1 cellular context compared by ENCODE assay signal in the genomic region with DNA sequence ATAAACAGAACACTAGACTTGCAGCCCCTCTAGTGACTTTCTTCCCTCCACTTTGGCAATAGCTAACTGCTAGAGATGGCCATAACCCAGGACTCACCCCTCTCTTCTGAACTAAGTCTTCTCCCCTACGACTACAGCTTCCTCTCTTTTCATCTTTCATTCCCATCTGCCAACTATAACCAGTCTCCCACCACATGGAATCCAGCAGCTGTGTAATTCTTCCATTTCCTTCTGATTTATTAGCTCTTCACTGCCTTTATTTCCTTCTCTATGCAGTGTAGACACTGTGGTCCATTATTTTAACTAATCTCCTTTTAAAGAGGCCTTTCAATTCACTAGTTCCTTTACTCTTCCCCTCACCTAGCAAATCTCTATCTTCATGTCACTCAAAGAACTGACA.
TF ChIP-seq lines count a peak whose summit lies in the region.

No MANE protein-coding gene starts in this region.

TF ChIP-seq in GM12878, 131 proteins besides CTCF, POLR2A, EP300 and RAD21:
- TF ChIP-seq, protein P1, sequence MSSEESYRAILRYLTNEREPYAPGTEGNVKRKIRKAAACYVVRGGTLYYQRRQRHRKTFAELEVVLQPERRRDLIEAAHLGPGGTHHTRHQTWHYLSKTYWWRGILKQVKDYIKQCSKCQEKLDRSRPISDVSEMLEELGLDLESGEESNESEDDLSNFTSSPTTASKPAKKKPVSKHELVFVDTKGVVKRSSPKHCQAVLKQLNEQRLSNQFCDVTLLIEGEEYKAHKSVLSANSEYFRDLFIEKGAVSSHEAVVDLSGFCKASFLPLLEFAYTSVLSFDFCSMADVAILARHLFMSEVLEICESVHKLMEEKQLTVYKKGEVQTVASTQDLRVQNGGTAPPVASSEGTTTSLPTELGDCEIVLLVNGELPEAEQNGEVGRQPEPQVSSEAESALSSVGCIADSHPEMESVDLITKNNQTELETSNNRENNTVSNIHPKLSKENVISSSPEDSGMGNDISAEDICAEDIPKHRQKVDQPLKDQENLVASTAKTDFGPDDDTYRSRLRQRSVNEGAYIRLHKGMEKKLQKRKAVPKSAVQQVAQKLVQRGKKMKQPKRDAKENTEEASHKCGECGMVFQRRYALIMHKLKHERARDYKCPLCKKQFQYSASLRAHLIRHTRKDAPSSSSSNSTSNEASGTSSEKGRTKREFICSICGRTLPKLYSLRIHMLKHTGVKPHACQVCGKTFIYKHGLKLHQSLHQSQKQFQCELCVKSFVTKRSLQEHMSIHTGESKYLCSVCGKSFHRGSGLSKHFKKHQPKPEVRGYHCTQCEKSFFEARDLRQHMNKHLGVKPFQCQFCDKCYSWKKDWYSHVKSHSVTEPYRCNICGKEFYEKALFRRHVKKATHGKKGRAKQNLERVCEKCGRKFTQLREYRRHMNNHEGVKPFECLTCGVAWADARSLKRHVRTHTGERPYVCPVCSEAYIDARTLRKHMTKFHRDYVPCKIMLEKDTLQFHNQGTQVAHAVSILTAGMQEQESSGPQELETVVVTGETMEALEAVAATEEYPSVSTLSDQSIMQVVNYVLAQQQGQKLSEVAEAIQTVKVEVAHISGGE (CRISPR knock-in tag; IDR thresholded peaks at IDR 0.05), result no peak
- TF ChIP-seq, protein P2, sequence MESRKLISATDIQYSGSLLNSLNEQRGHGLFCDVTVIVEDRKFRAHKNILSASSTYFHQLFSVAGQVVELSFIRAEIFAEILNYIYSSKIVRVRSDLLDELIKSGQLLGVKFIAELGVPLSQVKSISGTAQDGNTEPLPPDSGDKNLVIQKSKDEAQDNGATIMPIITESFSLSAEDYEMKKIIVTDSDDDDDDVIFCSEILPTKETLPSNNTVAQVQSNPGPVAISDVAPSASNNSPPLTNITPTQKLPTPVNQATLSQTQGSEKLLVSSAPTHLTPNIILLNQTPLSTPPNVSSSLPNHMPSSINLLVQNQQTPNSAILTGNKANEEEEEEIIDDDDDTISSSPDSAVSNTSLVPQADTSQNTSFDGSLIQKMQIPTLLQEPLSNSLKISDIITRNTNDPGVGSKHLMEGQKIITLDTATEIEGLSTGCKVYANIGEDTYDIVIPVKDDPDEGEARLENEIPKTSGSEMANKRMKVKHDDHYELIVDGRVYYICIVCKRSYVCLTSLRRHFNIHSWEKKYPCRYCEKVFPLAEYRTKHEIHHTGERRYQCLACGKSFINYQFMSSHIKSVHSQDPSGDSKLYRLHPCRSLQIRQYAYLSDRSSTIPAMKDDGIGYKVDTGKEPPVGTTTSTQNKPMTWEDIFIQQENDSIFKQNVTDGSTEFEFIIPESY (IDR thresholded peaks at IDR 0.05), result no peak
- TF ChIP-seq ETV6 (conservative IDR thresholded peaks at IDR 0.05 in 1 of 2, IDR thresholded peaks at IDR 0.05 in 1 of 2; ENCODE audit: borderline replicate concordance in 1 of 2, low read depth in 1 of 2) (no peak), RUNX3 (IDR thresholded peaks at IDR 0.05; ENCODE audit: low read length) (no peak), NRF1 (conservative IDR thresholded peaks at IDR 0.05; ENCODE audit: low read depth, low read length) (no peak), ZBED1 (IDR thresholded peaks at IDR 0.05; ENCODE audit: borderline replicate concordance) (no peak), TAF1 (IDR thresholded peaks at IDR 0.05; ENCODE audit: borderline replicate concordance, low read depth, low read length) (no peak), YY1 (IDR thresholded peaks at IDR 0.05; ENCODE audit: low read depth, low read length) (no peak), NR2C1 (IDR thresholded peaks at IDR 0.05) (no peak), RELA (IDR thresholded peaks at IDR 0.05; ENCODE audit: borderline replicate concordance, partially characterized antibody) (no peak), ZNF207 (IDR thresholded peaks at IDR 0.05; ENCODE audit: borderline replicate concordance) (no peak), FOS (IDR thresholded peaks at IDR 0.05; ENCODE audit: borderline replicate concordance, extremely low read depth, insufficient read length) (no peak), SMAD1 (IDR thresholded peaks at IDR 0.05; ENCODE audit: low read depth, partially characterized antibody) (no peak), CEBPB (IDR thresholded peaks at IDR 0.05; ENCODE audit: borderline replicate concordance in 1 of 2, low read depth in 2 of 2, low read length in 2 of 2) (no peak), RBBP5 (conservative IDR thresholded peaks at IDR 0.05) (no peak)
- TF ChIP-seq, protein P3, sequence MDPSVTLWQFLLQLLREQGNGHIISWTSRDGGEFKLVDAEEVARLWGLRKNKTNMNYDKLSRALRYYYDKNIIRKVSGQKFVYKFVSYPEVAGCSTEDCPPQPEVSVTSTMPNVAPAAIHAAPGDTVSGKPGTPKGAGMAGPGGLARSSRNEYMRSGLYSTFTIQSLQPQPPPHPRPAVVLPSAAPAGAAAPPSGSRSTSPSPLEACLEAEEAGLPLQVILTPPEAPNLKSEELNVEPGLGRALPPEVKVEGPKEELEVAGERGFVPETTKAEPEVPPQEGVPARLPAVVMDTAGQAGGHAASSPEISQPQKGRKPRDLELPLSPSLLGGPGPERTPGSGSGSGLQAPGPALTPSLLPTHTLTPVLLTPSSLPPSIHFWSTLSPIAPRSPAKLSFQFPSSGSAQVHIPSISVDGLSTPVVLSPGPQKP (IDR thresholded peaks at IDR 0.05; ENCODE audit: low read depth, low read length), result no peak
